In genomic region chr5:39132792-39133191, GRCh38 we compare ENCODE assay signal across 1 cellular context.
TF ChIP-seq lines count a peak whose summit lies in the region.

No MANE protein-coding gene starts in this region.

TF ChIP-seq in K562, 482 proteins besides CTCF, POLR2A, EP300 and RAD21:
- TF ChIP-seq ZNF444 (CRISPR knock-in tag; IDR thresholded peaks at IDR 0.05) (no peak), MAX (CRISPR knock-in tag; IDR thresholded peaks at IDR 0.05) (no peak), TRIM24 (IDR thresholded peaks at IDR 0.05) (no peak), HES1 (IDR thresholded peaks at IDR 0.05; ENCODE audit: low read depth) (no peak), HNRNPLL (IDR thresholded peaks at IDR 0.05; ENCODE audit: low read depth, low read length, poor library complexity, severe bottlenecking) (no peak), KLF10 (CRISPR knock-in tag; IDR thresholded peaks at IDR 0.05) (no peak), CREB3L1 (IDR thresholded peaks at IDR 0.05; ENCODE audit: borderline replicate concordance, low read depth) (no peak), BMI1 (IDR thresholded peaks at IDR 0.05; ENCODE audit: low read length) (no peak), ZNF785 (CRISPR knock-in tag; IDR thresholded peaks at IDR 0.05) (no peak), MNT (conservative IDR thresholded peaks at IDR 0.05) (no peak), CLOCK (CRISPR knock-in tag; IDR thresholded peaks at IDR 0.05; ENCODE audit: borderline replicate concordance) (no peak)
